In the genomic region with DNA sequence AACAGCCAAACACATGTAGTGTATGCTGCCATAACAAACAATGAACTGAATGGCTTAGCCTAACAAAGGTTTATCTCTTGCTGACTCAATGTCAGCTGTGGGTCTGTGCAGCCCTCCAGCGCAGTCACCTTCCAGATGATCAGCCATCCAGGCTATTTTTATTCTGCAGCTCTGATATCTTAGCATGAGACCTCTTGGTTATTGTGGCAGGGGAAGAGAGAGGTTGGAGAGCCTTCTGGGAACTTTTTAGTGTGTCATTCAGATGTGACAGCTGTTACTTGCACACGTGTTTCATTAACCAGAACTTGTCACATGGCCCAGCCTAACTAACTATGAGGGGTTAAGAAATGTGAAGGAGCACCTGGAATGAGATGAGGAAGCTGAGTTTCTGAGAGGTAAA, we compare ENCODE assay signal across 22 cellular contexts.
DNase-seq lines count a peak whose midpoint lies in the region; ATAC-seq and TF ChIP-seq lines count a peak whose summit lies in the region.
"Had no signal": no experiment of that assay in that cellular context is flagged by ENCODE, and none has a peak within 500 bp of the region (broad histone marks: within the 10 kb centered on the region; RNA-seq: fewer than 3 reads in every experiment).

No MANE protein-coding gene starts in this region.

- H3K9me3 ChIP-seq in left ventricle myocardium inferior (replicated peaks) (no peaks in the 10 kb centered on the region), gastrocnemius medialis (no peaks in the 10 kb centered on the region)
- H3K9me3 ChIP-seq: Peyer's patch, SJCRH30 had no signal

- TF ChIP-seq POLR2A in gastrocnemius medialis (IDR thresholded peaks at IDR 0.05) = no peak

- H3K27me3 ChIP-seq in left ventricle myocardium inferior (ENCODE audit: low read depth) (peaks cover 4% of the 10 kb centered on the region), gastrocnemius medialis (no peaks in the 10 kb centered on the region)
- H3K27me3 ChIP-seq: Peyer's patch had no signal

- ATAC-seq in gastrocnemius medialis (peak; percentile 85 to 89), GM21447 (IDR thresholded peaks at IDR 0.05; ENCODE audit: unreplicated experiment) (no peak), SK-N-SH treated with all-trans-retinoic acid at 6 μM for 48 hours (no peak)

- H3K27ac ChIP-seq in left ventricle myocardium inferior (replicated peaks) = peak overlapping the region; percentile 46
- peak overlapping the region in 3 of 4 donors; percentile 59 to 83 (median 70) for H3K27ac ChIP-seq in gastrocnemius medialis
- H3K27ac ChIP-seq: GM23248, HL-60, Peyer's patch, SJCRH30 had no signal

- DNase-seq in NCI-H82 (lab: John Stamatoyannopoulos, UW) = peak; percentile 12
- DNase-seq in NCI-H82 treated with DMSO at 0.1 percent for 48 hours (lab: John Stamatoyannopoulos, UW; ENCODE audit: unreplicated experiment) = no peak
- peak; percentile 5 for DNase-seq in NCI-H524 treated with DMSO at 0.1 percent for 48 hours (lab: John Stamatoyannopoulos, UW)
- no peak for DNase-seq in left ventricle myocardium inferior
- DNase-seq in gastrocnemius medialis = peak; percentile 30 to 31
- no peak for DNase-seq in stimulated activated naive CD4-positive, alpha-beta T cell (lab: John Stamatoyannopoulos, UW)
- DNase-seq: Calu3, DND-41, GM23248, H7, Karpas-422, NCI-H1105, NCI-H1436 treated with DMSO at 0.1 percent for 48 hours, NCI-H187 treated with DMSO at 0.1 percent for 48 hours, NCI-H2227 treated with DMSO at 0.1 percent for 48 hours, NCI-H510A, NCI-H748 treated with DMSO at 0.1 percent for 48 hours, Peyer's patch, SJCRH30 had no signal

- peaks cover 11% of the 10 kb centered on the region for H3K4me1 ChIP-seq in left ventricle myocardium inferior
- peaks cover 0 to 12% of the 10 kb centered on the region in 2 donors for H3K4me1 ChIP-seq in gastrocnemius medialis
- H3K4me1 ChIP-seq: Peyer's patch, SJCRH30 had no signal

- H3K36me3 ChIP-seq in left ventricle myocardium inferior (no peaks in the 10 kb centered on the region), gastrocnemius medialis (no peaks in the 10 kb centered on the region)
- H3K36me3 ChIP-seq: Peyer's patch, SJCRH30 had no signal

- H3K4me3 ChIP-seq in left ventricle myocardium inferior (no peak overlapping the region), gastrocnemius medialis (no peak overlapping the region)
- H3K4me3 ChIP-seq: GM23248, Peyer's patch, SJCRH30 had no signal

- intact Hi-C loops in left ventricle myocardium inferior (cut with micrococcal nuclease) = no loop called here
- intact Hi-C loops in gastrocnemius medialis (cut with DNase I; ENCODE audit: low total_unique reads) = no loop called here

- in situ Hi-C loops in gastrocnemius medialis (cut with MboI; ENCODE audit: low sequenced_read_pairs in 4 of 4) = no loop called here

- no peak for TF ChIP-seq CTCF in left ventricle myocardium inferior (IDR thresholded peaks at IDR 0.05; ENCODE audit: borderline replicate concordance)
- TF ChIP-seq CTCF in gastrocnemius medialis (IDR thresholded peaks at IDR 0.05 in 4 of 5, conservative IDR thresholded peaks at IDR 0.05 in 1 of 5) = no peak

TF ChIP-seq in SK-N-SH treated with all-trans-retinoic acid at 6 μM for 48 hours, 23 proteins besides CTCF, POLR2A, EP300 and RAD21:
- TF ChIP-seq, protein P1, sequence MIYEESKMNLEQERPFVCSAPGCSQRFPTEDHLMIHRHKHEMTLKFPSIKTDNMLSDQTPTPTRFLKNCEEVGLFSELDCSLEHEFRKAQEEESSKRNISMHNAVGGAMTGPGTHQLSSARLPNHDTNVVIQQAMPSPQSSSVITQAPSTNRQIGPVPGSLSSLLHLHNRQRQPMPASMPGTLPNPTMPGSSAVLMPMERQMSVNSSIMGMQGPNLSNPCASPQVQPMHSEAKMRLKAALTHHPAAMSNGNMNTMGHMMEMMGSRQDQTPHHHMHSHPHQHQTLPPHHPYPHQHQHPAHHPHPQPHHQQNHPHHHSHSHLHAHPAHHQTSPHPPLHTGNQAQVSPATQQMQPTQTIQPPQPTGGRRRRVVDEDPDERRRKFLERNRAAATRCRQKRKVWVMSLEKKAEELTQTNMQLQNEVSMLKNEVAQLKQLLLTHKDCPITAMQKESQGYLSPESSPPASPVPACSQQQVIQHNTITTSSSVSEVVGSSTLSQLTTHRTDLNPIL (CRISPR knock-in tag; IDR thresholded peaks at IDR 0.05; ENCODE audit: low read depth) = no peak
- no peak for TF ChIP-seq GLIS3 (CRISPR knock-in tag; IDR thresholded peaks at IDR 0.05)
- no peak for TF ChIP-seq ZNF8 (CRISPR knock-in tag; IDR thresholded peaks at IDR 0.05)
- TF ChIP-seq OSR1 (CRISPR knock-in tag; IDR thresholded peaks at IDR 0.05) = no peak
- TF ChIP-seq TOX (CRISPR knock-in tag; IDR thresholded peaks at IDR 0.05; ENCODE audit: borderline replicate concordance) = no peak
- no peak for TF ChIP-seq RARB (CRISPR knock-in tag; IDR thresholded peaks at IDR 0.05)
- no peak for TF ChIP-seq PATZ1 (CRISPR knock-in tag; IDR thresholded peaks at IDR 0.05; ENCODE audit: borderline replicate concordance)
- TF ChIP-seq BACH2 (CRISPR knock-in tag; IDR thresholded peaks at IDR 0.05; ENCODE audit: borderline replicate concordance) = no peak
- TF ChIP-seq ZFP30 (CRISPR knock-in tag; IDR thresholded peaks at IDR 0.05) = no peak
- no peak for TF ChIP-seq CSDC2 (CRISPR knock-in tag; IDR thresholded peaks at IDR 0.05)
- no peak for TF ChIP-seq ARNTL (CRISPR knock-in tag; IDR thresholded peaks at IDR 0.05; ENCODE audit: borderline replicate concordance, low read depth)
- no peak for TF ChIP-seq PPARA (CRISPR knock-in tag; IDR thresholded peaks at IDR 0.05; ENCODE audit: borderline replicate concordance)
- TF ChIP-seq TSHZ2 (CRISPR knock-in tag; IDR thresholded peaks at IDR 0.05) = no peak
- TF ChIP-seq ZFP3 (CRISPR knock-in tag; IDR thresholded peaks at IDR 0.05) = no peak
- TF ChIP-seq TCF4 (CRISPR knock-in tag; IDR thresholded peaks at IDR 0.05; ENCODE audit: borderline replicate concordance) = no peak
- TF ChIP-seq, protein P2, sequence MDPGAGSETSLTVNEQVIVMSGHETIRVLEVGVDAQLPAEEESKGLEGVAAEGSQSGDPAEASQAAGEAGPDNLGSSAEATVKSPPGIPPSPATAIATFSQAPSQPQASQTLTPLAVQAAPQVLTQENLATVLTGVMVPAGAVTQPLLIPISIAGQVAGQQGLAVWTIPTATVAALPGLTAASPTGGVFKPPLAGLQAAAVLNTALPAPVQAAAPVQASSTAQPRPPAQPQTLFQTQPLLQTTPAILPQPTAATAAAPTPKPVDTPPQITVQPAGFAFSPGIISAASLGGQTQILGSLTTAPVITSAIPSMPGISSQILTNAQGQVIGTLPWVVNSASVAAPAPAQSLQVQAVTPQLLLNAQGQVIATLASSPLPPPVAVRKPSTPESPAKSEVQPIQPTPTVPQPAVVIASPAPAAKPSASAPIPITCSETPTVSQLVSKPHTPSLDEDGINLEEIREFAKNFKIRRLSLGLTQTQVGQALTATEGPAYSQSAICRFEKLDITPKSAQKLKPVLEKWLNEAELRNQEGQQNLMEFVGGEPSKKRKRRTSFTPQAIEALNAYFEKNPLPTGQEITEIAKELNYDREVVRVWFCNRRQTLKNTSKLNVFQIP (CRISPR knock-in tag; IDR thresholded peaks at IDR 0.05; ENCODE audit: borderline replicate concordance, low read depth) = no peak
TF ChIP-seq in SK-N-SH treated with all-trans-retinoic acid at 6 μM for 48 hours: peak in this region for 0.

Comparison
In these comparisons a context has a peak if more than half of its experiments do, and no peak if none do; other contexts are left out.
1. DNase-seq: peak in NCI-H82 (single experiment), NCI-H524 treated with DMSO at 0.1 percent for 48 hours (single experiment) and gastrocnemius medialis (2 of 2); none in NCI-H82 treated with DMSO at 0.1 percent for 48 hours (single experiment), left ventricle myocardium inferior (single experiment) and stimulated activated naive CD4-positive, alpha-beta T cell (0 of 6).
2. ATAC-seq: peak in gastrocnemius medialis (2 of 2); none in GM21447 (single experiment) and SK-N-SH treated with all-trans-retinoic acid at 6 μM for 48 hours (single experiment).